ENCODE assay signal across 8 cellular contexts in genomic region chr2:28276076-28276618, GRCh38.
DNase-seq lines count a peak whose midpoint lies in the region; ATAC-seq and TF ChIP-seq lines count a peak whose summit lies in the region.

No MANE protein-coding gene starts in this region.

- no peak overlapping the region for H3K4me3 Mint-ChIP-seq in Caco-2 (ENCODE audit: unreplicated experiment)

- no peak overlapping the region for H3K18ac ChIP-seq in trophoblast cell (ENCODE audit: low read length)

- H3K14ac ChIP-seq in trophoblast cell (ENCODE audit: low read length) = peak overlapping the region; percentile 5

- peaks cover 23% of the 10 kb centered on the region for H3K36me3 Mint-ChIP-seq in Caco-2 (ENCODE audit: insufficient read depth, unreplicated experiment)

- no peak overlapping the region for H3K4ac ChIP-seq in trophoblast cell (ENCODE audit: low read depth, low read length)

- H3K27me3 Mint-ChIP-seq in Caco-2 (ENCODE audit: insufficient read depth, unreplicated experiment) = no peaks in the 10 kb centered on the region

- H3K4me1 Mint-ChIP-seq in Caco-2 (ENCODE audit: low read depth, unreplicated experiment) = peaks cover 65% of the 10 kb centered on the region

- peak overlapping the region; percentile 93 for H3K27ac Mint-ChIP-seq in Caco-2 (ENCODE audit: unreplicated experiment)

- H3K4me3 ChIP-seq in Caco-2 (ENCODE audit: low read depth, low read length) = no peak overlapping the region
- H3K4me3 ChIP-seq in Panc1 (ENCODE audit: low read depth in 2 of 2, low read length in 2 of 2) = no peak overlapping the region
- no peak overlapping the region for H3K4me3 ChIP-seq in trophoblast cell (ENCODE audit: low read depth, low read length)

- no peak for DNase-seq in Caco-2
- DNase-seq in Panc1 (ENCODE audit: low read depth, low spot score) = peak; percentile 91
- DNase-seq in dermis blood vessel endothelial cell = peak; percentile 95
- DNase-seq in trophoblast cell = peak; percentile 31 to 81
- DNase-seq in occipital lobe (lab: John Stamatoyannopoulos, UW) = no peak
- no peak for DNase-seq in HuH-7 (ENCODE audit: low spot score)
- DNase-seq in NCI-H526 treated with DMSO at 0.1 percent for 48 hours (lab: John Stamatoyannopoulos, UW) = no peak

- no peaks in the 10 kb centered on the region for H3K36me3 ChIP-seq in Caco-2 (ENCODE audit: control insufficient read depth, insufficient read depth, low read length)
- no peaks in the 10 kb centered on the region for H3K36me3 ChIP-seq in Panc1 (ENCODE audit: control insufficient read depth, insufficient read depth, low read length)
- no peaks in the 10 kb centered on the region for H3K36me3 ChIP-seq in trophoblast cell (ENCODE audit: control insufficient read depth in 1 of 2, insufficient read depth in 2 of 2, low read length in 2 of 2)

- H3K9ac ChIP-seq in trophoblast cell (ENCODE audit: low read length) = no peak overlapping the region

- H2BK12ac ChIP-seq in trophoblast cell (ENCODE audit: low read length) = peak overlapping the region; percentile 32

- no peak overlapping the region for H4K12ac ChIP-seq in trophoblast cell (ENCODE audit: low read depth, low read length)

- H2AK5ac ChIP-seq in trophoblast cell (ENCODE audit: low read length) = no peak overlapping the region

- no peaks in the 10 kb centered on the region for H3K27me3 ChIP-seq in Caco-2 (replicated peaks; ENCODE audit: control insufficient read depth, insufficient read depth, low read length)
- no peaks in the 10 kb centered on the region for H3K27me3 ChIP-seq in Panc1 (ENCODE audit: control insufficient read depth, insufficient read depth, low read length)
- H3K27me3 ChIP-seq in trophoblast cell (ENCODE audit: insufficient read depth, low read length) = no peaks in the 10 kb centered on the region

- no peak overlapping the region for H4K8ac ChIP-seq in trophoblast cell (ENCODE audit: low read depth, low read length)

- no TSS peak for BruUV-seq in Caco-2 (replicated peaks; lab: Mats Ljungman, UMichigan)
- BruUV-seq in Panc1 (replicated peaks; lab: Mats Ljungman, UMichigan) = no TSS peak

- POLR2A ChIA-PET in Caco-2 (lab: Charles Lee) = interaction anchor here (1.3 kb wide), 1 partner anchor 113 kb away, joined by 4 read pairs; no protein-coding TSS in a partner anchor
- POLR2A ChIA-PET in Panc1 (lab: Charles Lee) = interaction anchor here (0.7 kb wide), 1 partner anchor 115 kb away, joined by 3 read pairs; no protein-coding TSS in a partner anchor

- peak overlapping the region; percentile 38 for H4K91ac ChIP-seq in trophoblast cell (ENCODE audit: low read depth, low read length)

- no peaks in the 10 kb centered on the region for H3K9me3 Mint-ChIP-seq in Caco-2 (ENCODE audit: unreplicated experiment)

- H3K23ac ChIP-seq in trophoblast cell (ENCODE audit: low read length) = no peak overlapping the region

- peak overlapping the region; percentile 8 for H2BK5ac ChIP-seq in trophoblast cell (ENCODE audit: low read depth, low read length, poor library complexity)

- H3K27ac ChIP-seq in Panc1 (ENCODE audit: low read length) (peak overlapping the region; percentile 92), trophoblast cell (ENCODE audit: low read depth, low read length) (no peak overlapping the region)

- peaks cover 68% of the 10 kb centered on the region for H3K4me1 ChIP-seq in Caco-2
- H3K4me1 ChIP-seq in Panc1 (ENCODE audit: control insufficient read depth, insufficient read depth, low read length) = peaks cover 35% of the 10 kb centered on the region
- peaks cover 9 to 14% of the 10 kb centered on the region in 2 experiments for H3K4me1 ChIP-seq in trophoblast cell (ENCODE audit: control insufficient read depth in 1 of 2, insufficient read depth in 2 of 2, low read length in 2 of 2)

- CTCF ChIA-PET in Caco-2 (lab: Charles Lee) (no interaction called here), Panc1 (lab: Charles Lee) (interaction anchor here (0.5 kb wide), 1 partner anchor 262 kb away, joined by 3 read pairs; no protein-coding TSS in a partner anchor)

- intact Hi-C loops in Caco-2 (cut with micrococcal nuclease; ENCODE audit: unreplicated experiment) = loop anchor here (2.0 kb wide), 1 partner anchor 573 kb away; no protein-coding TSS in a partner anchor
- intact Hi-C loops in Panc1 (cut with micrococcal nuclease; ENCODE audit: unreplicated experiment) = no loop called here

- no peak for TF ChIP-seq CTCF in Caco-2 (IDR thresholded peaks at IDR 0.05; ENCODE audit: insufficient read depth in 1 of 2, low read depth in 1 of 2, low read length in 1 of 2, severe bottlenecking in 1 of 2, unreplicated experiment in 1 of 2)
- TF ChIP-seq CTCF in Panc1 (IDR thresholded peaks at IDR 0.05) = no peak

- no peak overlapping the region for H3K4me2 ChIP-seq in trophoblast cell (ENCODE audit: low read length)

- no peak overlapping the region for H2AFZ ChIP-seq in trophoblast cell (ENCODE audit: insufficient read depth, low read length, poor library complexity)

- H3K9me3 ChIP-seq in Caco-2 (no peaks in the 10 kb centered on the region), Panc1 (ENCODE audit: control insufficient read depth, insufficient read depth, low read depth, low read length) (no peaks in the 10 kb centered on the region), trophoblast cell (ENCODE audit: insufficient read depth, low read depth, low read length) (no peaks in the 10 kb centered on the region)

- ATAC-seq in GM21619 (IDR thresholded peaks at IDR 0.05; ENCODE audit: unreplicated experiment) (peak; percentile 52), Panc1 (peak; percentile 91)

- H2BK120ac ChIP-seq in trophoblast cell (ENCODE audit: insufficient read depth, low read length, poor library complexity) = peak overlapping the region; percentile 4

- in situ Hi-C loops in Panc1 (cut with HindIII; ENCODE audit: low pct_unique_long_range_greater_than_20kb, low sequenced_read_pairs) = no loop called here

- no peaks in the 10 kb centered on the region for H3K79me2 ChIP-seq in trophoblast cell (ENCODE audit: control insufficient read depth, insufficient read depth, low read length, poor library complexity)

- WGBS in trophoblast cell (ENCODE audit: extremely low coverage, insufficient coverage, insufficient read length) = 100% methylated on average over 1 of the region's 11 CpGs

- H3K79me1 ChIP-seq in trophoblast cell (ENCODE audit: low read length) = peaks cover 11% of the 10 kb centered on the region

Comparison
In these comparisons a context has a peak if more than half of its experiments do, and no peak if none do; other contexts are left out.
1. DNase-seq: peak in Panc1 (single experiment), dermis blood vessel endothelial cell (single experiment) and trophoblast cell (2 of 2); none in Caco-2 (0 of 2), occipital lobe (single experiment), HuH-7 (single experiment) and NCI-H526 treated with DMSO at 0.1 percent for 48 hours (single experiment).